ENCODE assay signal across 7 cellular contexts in genomic region chr6:7073810-7074525, GRCh38. TPM values are rescaled to one million over a fixed set of nuclear protein-coding genes. Genes with fewer than 3 reads are reported as not detected.
DNase-seq lines count a peak whose midpoint lies in the region; ATAC-seq and TF ChIP-seq lines count a peak whose summit lies in the region.

No MANE protein-coding gene starts in this region.

- H3K4me3 ChIP-seq in osteoblast (ENCODE audit: insufficient read depth, low read length): no peak overlapping the region

- peak overlapping the region; percentile 32 for H3K4me2 ChIP-seq in osteoblast (ENCODE audit: insufficient read depth, low read length)

- no peaks in the 10 kb centered on the region for H3K4me1 ChIP-seq in osteoblast (ENCODE audit: insufficient read depth, low read length)

- H3K79me2 ChIP-seq in osteoblast (ENCODE audit: insufficient read depth, low read length): no peaks in the 10 kb centered on the region

- ATAC-seq in GM19468 (IDR thresholded peaks at IDR 0.05; ENCODE audit: extremely low read depth, unreplicated experiment): peak; percentile 72
- peak; percentile 99 for ATAC-seq in HG03432 (IDR thresholded peaks at IDR 0.05; ENCODE audit: unreplicated experiment)

- no peak overlapping the region for H3K27ac Mint-ChIP-seq in activated T-cell treated with anti-CD3 and anti-CD28 coated beads, Interleukin-2, amount 50 U/mL, for 24 hours

- H3K27me3 ChIP-seq in osteoblast (ENCODE audit: insufficient read depth, low read length): no peaks in the 10 kb centered on the region

- no peaks in the 10 kb centered on the region for H3K9me3 Mint-ChIP-seq in activated T-cell treated with anti-CD3 and anti-CD28 coated beads, Interleukin-2, amount 50 U/mL, for 24 hours

- H3K9me3 ChIP-seq in osteoblast (ENCODE audit: low read depth, low read length): no peaks in the 10 kb centered on the region

- peaks cover 14% of the 10 kb centered on the region for H3K4me1 Mint-ChIP-seq in activated T-cell treated with anti-CD3 and anti-CD28 coated beads, Interleukin-2, amount 50 U/mL, for 24 hours (ENCODE audit: low read depth)

- no peaks in the 10 kb centered on the region for H3K36me3 Mint-ChIP-seq in activated T-cell treated with anti-CD3 and anti-CD28 coated beads, Interleukin-2, amount 50 U/mL, for 24 hours (ENCODE audit: low read depth)

- peaks cover 32% of the 10 kb centered on the region for H3K27me3 Mint-ChIP-seq in activated T-cell treated with anti-CD3 and anti-CD28 coated beads, Interleukin-2, amount 50 U/mL, for 24 hours

- H2AFZ ChIP-seq in osteoblast (ENCODE audit: low read length): no peak overlapping the region

- no peaks in the 10 kb centered on the region for H4K20me1 ChIP-seq in osteoblast (ENCODE audit: insufficient read depth, low read length)

- no peaks in the 10 kb centered on the region for H3K36me3 ChIP-seq in osteoblast (ENCODE audit: insufficient read depth, low read length)

- no peak overlapping the region for H3K27ac ChIP-seq in osteoblast (ENCODE audit: low read depth, low read length)

- TF ChIP-seq CTCF in osteoblast (IDR thresholded peaks at IDR 0.05; ENCODE audit: extremely low read depth, low read depth, low read length): no peak

- DNase-seq in activated T-cell treated with anti-CD3 and anti-CD28 coated beads, Interleukin-2, amount 50 U/mL, for 24 hours: peak; percentile 74
- DNase-seq in osteoblast (ENCODE audit: insufficient read length, low spot score, missing footprints) (no peak), NCI-H2081 treated with DMSO at 0.1 percent for 48 hours (lab: John Stamatoyannopoulos, UW) (no peak), cerebellum (ENCODE audit: low spot score) (no peak), DMS53 (lab: John Stamatoyannopoulos, UW) (no peak)

- H3K4me3 Mint-ChIP-seq in activated T-cell treated with anti-CD3 and anti-CD28 coated beads, Interleukin-2, amount 50 U/mL, for 24 hours: peak overlapping the region; percentile 1

RNA-seq across cellular contexts. Expression of gene RREB1, which starts 33.8 kb away (rescaled TPM):
- total RNA-seq in osteoblast: 25.9 and 29.3 TPM in 2 replicates
- total RNA-seq in cerebellum: 7.6 TPM
